ENCODE assay signal across 2 cellular contexts in the genomic region with DNA sequence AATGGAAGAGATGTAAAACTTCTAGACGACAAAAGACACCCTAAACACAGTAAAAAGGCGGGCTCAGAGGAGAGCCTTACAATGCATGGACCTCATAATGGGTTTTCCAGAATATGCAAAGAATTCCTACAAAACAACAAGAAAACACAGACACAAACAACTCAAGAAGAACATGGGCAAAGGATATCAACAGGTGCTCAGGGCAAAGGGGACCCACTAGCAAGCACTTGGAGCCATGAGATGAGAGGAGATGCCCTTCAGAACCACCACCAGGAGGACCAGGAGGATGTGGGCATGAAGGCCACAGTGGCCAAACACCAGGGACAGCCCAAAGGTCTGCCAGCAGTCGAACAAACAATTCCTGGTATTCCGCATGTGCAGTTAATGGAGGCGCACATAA.
TF ChIP-seq lines count a peak whose summit lies in the region.

No MANE protein-coding gene starts in this region.

TF ChIP-seq in WTC11, 78 proteins besides CTCF, POLR2A, EP300 and RAD21 (continued from another document):
- TF ChIP-seq, protein P1, sequence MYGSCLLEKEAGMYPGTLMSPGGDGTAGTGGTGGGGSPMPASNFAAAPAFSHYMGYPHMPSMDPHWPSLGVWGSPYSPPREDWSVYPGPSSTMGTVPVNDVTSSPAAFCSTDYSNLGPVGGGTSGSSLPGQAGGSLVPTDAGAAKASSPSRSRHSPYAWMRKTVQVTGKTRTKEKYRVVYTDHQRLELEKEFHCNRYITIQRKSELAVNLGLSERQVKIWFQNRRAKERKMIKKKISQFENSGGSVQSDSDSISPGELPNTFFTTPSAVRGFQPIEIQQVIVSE (CRISPR knock-in tag; IDR thresholded peaks at IDR 0.05; ENCODE audit: borderline replicate concordance), result no peak
- TF ChIP-seq ZNF425 (CRISPR knock-in tag; conservative IDR thresholded peaks at IDR 0.05) (no peak), FOXK1 (CRISPR knock-in tag; IDR thresholded peaks at IDR 0.05) (no peak), ELF4 (CRISPR knock-in tag; IDR thresholded peaks at IDR 0.05; ENCODE audit: low read depth) (no peak), NFATC4 (CRISPR knock-in tag; IDR thresholded peaks at IDR 0.05) (no peak), IRF1 (CRISPR knock-in tag; IDR thresholded peaks at IDR 0.05) (no peak), E2F1 (CRISPR knock-in tag; IDR thresholded peaks at IDR 0.05) (no peak)
- TF ChIP-seq, protein P2, sequence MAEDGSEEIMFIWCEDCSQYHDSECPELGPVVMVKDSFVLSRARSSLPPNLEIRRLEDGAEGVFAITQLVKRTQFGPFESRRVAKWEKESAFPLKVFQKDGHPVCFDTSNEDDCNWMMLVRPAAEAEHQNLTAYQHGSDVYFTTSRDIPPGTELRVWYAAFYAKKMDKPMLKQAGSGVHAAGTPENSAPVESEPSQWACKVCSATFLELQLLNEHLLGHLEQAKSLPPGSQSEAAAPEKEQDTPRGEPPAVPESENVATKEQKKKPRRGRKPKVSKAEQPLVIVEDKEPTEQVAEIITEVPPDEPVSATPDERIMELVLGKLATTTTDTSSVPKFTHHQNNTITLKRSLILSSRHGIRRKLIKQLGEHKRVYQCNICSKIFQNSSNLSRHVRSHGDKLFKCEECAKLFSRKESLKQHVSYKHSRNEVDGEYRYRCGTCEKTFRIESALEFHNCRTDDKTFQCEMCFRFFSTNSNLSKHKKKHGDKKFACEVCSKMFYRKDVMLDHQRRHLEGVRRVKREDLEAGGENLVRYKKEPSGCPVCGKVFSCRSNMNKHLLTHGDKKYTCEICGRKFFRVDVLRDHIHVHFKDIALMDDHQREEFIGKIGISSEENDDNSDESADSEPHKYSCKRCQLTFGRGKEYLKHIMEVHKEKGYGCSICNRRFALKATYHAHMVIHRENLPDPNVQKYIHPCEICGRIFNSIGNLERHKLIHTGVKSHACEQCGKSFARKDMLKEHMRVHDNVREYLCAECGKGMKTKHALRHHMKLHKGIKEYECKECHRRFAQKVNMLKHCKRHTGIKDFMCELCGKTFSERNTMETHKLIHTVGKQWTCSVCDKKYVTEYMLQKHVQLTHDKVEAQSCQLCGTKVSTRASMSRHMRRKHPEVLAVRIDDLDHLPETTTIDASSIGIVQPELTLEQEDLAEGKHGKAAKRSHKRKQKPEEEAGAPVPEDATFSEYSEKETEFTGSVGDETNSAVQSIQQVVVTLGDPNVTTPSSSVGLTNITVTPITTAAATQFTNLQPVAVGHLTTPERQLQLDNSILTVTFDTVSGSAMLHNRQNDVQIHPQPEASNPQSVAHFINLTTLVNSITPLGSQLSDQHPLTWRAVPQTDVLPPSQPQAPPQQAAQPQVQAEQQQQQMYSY (CRISPR knock-in tag; IDR thresholded peaks at IDR 0.05), result no peak
- TF ChIP-seq, protein P3, sequence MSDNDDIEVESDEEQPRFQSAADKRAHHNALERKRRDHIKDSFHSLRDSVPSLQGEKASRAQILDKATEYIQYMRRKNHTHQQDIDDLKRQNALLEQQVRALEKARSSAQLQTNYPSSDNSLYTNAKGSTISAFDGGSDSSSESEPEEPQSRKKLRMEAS (CRISPR knock-in tag; IDR thresholded peaks at IDR 0.05), result no peak

TF ChIP-seq in neural cell, 6 proteins besides CTCF, POLR2A, EP300 and RAD21:
- TF ChIP-seq, protein P4, sequence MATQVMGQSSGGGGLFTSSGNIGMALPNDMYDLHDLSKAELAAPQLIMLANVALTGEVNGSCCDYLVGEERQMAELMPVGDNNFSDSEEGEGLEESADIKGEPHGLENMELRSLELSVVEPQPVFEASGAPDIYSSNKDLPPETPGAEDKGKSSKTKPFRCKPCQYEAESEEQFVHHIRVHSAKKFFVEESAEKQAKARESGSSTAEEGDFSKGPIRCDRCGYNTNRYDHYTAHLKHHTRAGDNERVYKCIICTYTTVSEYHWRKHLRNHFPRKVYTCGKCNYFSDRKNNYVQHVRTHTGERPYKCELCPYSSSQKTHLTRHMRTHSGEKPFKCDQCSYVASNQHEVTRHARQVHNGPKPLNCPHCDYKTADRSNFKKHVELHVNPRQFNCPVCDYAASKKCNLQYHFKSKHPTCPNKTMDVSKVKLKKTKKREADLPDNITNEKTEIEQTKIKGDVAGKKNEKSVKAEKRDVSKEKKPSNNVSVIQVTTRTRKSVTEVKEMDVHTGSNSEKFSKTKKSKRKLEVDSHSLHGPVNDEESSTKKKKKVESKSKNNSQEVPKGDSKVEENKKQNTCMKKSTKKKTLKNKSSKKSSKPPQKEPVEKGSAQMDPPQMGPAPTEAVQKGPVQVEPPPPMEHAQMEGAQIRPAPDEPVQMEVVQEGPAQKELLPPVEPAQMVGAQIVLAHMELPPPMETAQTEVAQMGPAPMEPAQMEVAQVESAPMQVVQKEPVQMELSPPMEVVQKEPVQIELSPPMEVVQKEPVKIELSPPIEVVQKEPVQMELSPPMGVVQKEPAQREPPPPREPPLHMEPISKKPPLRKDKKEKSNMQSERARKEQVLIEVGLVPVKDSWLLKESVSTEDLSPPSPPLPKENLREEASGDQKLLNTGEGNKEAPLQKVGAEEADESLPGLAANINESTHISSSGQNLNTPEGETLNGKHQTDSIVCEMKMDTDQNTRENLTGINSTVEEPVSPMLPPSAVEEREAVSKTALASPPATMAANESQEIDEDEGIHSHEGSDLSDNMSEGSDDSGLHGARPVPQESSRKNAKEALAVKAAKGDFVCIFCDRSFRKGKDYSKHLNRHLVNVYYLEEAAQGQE (IDR thresholded peaks at IDR 0.05; ENCODE audit: borderline replicate concordance), result no peak
- TF ChIP-seq TAF1 (IDR thresholded peaks at IDR 0.05; ENCODE audit: low read depth), result no peak
- no peak for TF ChIP-seq EZH2 (IDR thresholded peaks at IDR 0.05; ENCODE audit: borderline replicate concordance, insufficient read depth, low read length, poor library complexity, severe bottlenecking)
- TF ChIP-seq SMC3 (conservative IDR thresholded peaks at IDR 0.05; ENCODE audit: poor library complexity), result no peak
- no peak for TF ChIP-seq MXI1 (conservative IDR thresholded peaks at IDR 0.05; ENCODE audit: poor library complexity, severe bottlenecking)
- no peak for TF ChIP-seq POLR2AphosphoS5 (IDR thresholded peaks at IDR 0.05)
